In the genomic region with DNA sequence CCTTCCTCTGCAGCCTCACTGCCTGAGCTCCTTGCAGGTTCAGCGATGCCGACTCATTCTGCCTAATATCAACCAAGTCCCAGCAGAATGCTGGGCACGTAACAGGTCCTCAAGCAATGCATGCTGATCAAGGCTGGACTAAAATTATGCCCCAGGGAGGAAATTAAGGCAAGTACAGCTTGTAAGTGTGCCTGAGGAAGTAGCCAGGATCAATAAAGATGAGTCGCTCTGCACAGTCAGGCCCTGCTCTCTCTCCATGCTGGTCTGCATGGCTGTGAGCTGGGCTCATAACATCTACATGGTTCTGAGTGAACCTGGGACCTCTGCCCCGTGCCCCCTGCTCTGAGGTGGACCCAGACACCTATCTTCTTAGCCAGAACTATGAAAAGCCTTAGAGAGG, we compare ENCODE assay signal across 28 cellular contexts. TPM values are rescaled to one million over a fixed set of nuclear protein-coding genes. Genes with fewer than 3 reads are reported as not detected.
"Had no signal": no experiment of that assay in that cellular context is flagged by ENCODE, and none has a peak within 500 bp of the region (broad histone marks: within the 10 kb centered on the region; RNA-seq: fewer than 3 reads in every experiment).

No MANE protein-coding gene starts in this region.

- H3K27ac ChIP-seq: ascending aorta, breast epithelium, esophagus muscularis mucosa, left lung, lower lobe of right lung, neutrophil, sigmoid colon, thoracic aorta, uterus had no signal

- H3K9me3 Mint-ChIP-seq: activated B cell treated with CpG ODN at 0.5 μM for 24 hours; activated CD8-positive, alpha-beta T cell treated with anti-CD3 and anti-CD28 coated beads for 36 hours; activated naive CD4-positive, alpha-beta T cell treated with anti-CD3 and anti-CD28 coated beads for 36 hours; activated naive CD8-positive, alpha-beta T cell treated with anti-CD3 and anti-CD28 coated beads, Interleukin-2, amount 10 ng/mL, durations not matched to agents 7 days and 5 days; activated T-helper 1 cell treated with anti-CD3 and anti-CD28 coated beads, Interleukin-12 subunit alpha, Interleukin-12 subunit beta, Interleukin-2, Interleukin-4 antibody, amounts not matched to agents 30 ng/mL and 10 ng/mL and 1 ng/mL, durations not matched to agents 14 hours and 24 hours and 36 hours; natural killer cell; stimulated activated effector memory CD8-positive, alpha-beta T cell treated with anti-CD3 and anti-CD28 coated beads, Interleukin-12 subunit alpha, Interleukin-12 subunit beta, amount 100 ng/mL, for 72 hours; stimulated activated naive CD8-positive, alpha-beta T cell treated with anti-CD3 and anti-CD28 coated beads, Interleukin-15, Interleukin-2, amounts not matched to agents 100 ng/mL and 50 ng/mL, for 24 hours; T-helper 2 cell treated with Interferon-gamma antibody and Interleukin-4, amounts not matched to agents 5 μg/mL and 100 μg/mL, for 36 hours; type B pancreatic cell had no signal

- H3K4me1 Mint-ChIP-seq: activated B cell treated with CpG ODN at 0.5 μM for 24 hours; activated naive CD8-positive, alpha-beta T cell treated with anti-CD3 and anti-CD28 coated beads, Interleukin-2, amount 10 ng/mL, durations not matched to agents 7 days and 5 days; natural killer cell; stimulated activated effector memory CD8-positive, alpha-beta T cell treated with anti-CD3 and anti-CD28 coated beads, Interleukin-12 subunit alpha, Interleukin-12 subunit beta, amount 100 ng/mL, for 72 hours had no signal

- H3K36me3 ChIP-seq: ascending aorta, breast epithelium, esophagus muscularis mucosa, left lung, lower lobe of right lung, neutrophil, sigmoid colon, thoracic aorta, uterus had no signal

- H3K27me3 Mint-ChIP-seq: activated B cell treated with CpG ODN at 0.5 μM for 24 hours; activated CD8-positive, alpha-beta T cell treated with anti-CD3 and anti-CD28 coated beads for 36 hours had no signal

- DNase-seq: activated B cell treated with CpG ODN at 0.5 μM for 24 hours; activated CD4-positive, alpha-beta T cell treated with anti-CD3 and anti-CD28 coated beads, Interleukin-2, amount 50 U/mL, for 1 hour; activated CD8-positive, alpha-beta T cell treated with anti-CD3 and anti-CD28 coated beads for 36 hours; activated effector memory CD4-positive, alpha-beta T cell treated with anti-CD3 and anti-CD28 coated beads, Interleukin-2, amount 50 U/mL, for 16 hours; activated naive CD4-positive, alpha-beta T cell treated with anti-CD3 and anti-CD28 coated beads for 36 hours; activated naive CD8-positive, alpha-beta T cell treated with anti-CD3 and anti-CD28 coated beads, Interleukin-2, amount 10 ng/mL, durations not matched to agents 7 days and 5 days; activated T-cell treated with anti-CD3 and anti-CD28 coated beads, Interleukin-2, amount 50 U/mL, for 1 hour; central memory CD4-positive, alpha-beta T cell; foreskin melanocyte; left lung; lower lobe of right lung; mesenchymal stem cell; natural killer cell; sigmoid colon; small intestine; stimulated activated CD4-positive, alpha-beta T cell treated with anti-CD3 and anti-CD28 coated beads, Interleukin-4, amount 100 ng/mL, for 24 hours; T-helper 1 cell; uterus had no signal

- H3K4me1 ChIP-seq: ascending aorta, breast epithelium, left lung, lower lobe of right lung, sigmoid colon, uterus had no signal

- H3K9me3 ChIP-seq: ascending aorta, breast epithelium, esophagus muscularis mucosa, left lung, lower lobe of right lung, neutrophil, sigmoid colon, thoracic aorta, uterus had no signal

- ATAC-seq: activated CD8-positive, alpha-beta T cell treated with anti-CD3 and anti-CD28 coated beads for 36 hours; left lung; lower lobe of right lung; natural killer cell; stimulated activated effector memory CD8-positive, alpha-beta T cell treated with anti-CD3 and anti-CD28 coated beads, Interleukin-12 subunit alpha, Interleukin-12 subunit beta, amount 100 ng/mL, for 72 hours had no signal

- H3K4me3 ChIP-seq: ascending aorta, breast epithelium, esophagus muscularis mucosa, left lung, lower lobe of right lung, sigmoid colon, thoracic aorta, uterus had no signal

- H3K4me3 Mint-ChIP-seq: activated B cell treated with CpG ODN at 0.5 μM for 24 hours; activated CD8-positive, alpha-beta T cell treated with anti-CD3 and anti-CD28 coated beads for 36 hours; activated naive CD4-positive, alpha-beta T cell treated with anti-CD3 and anti-CD28 coated beads for 36 hours; activated naive CD8-positive, alpha-beta T cell treated with anti-CD3 and anti-CD28 coated beads, Interleukin-2, amount 10 ng/mL, durations not matched to agents 7 days and 5 days; activated T-helper 1 cell treated with anti-CD3 and anti-CD28 coated beads, Interleukin-12 subunit alpha, Interleukin-12 subunit beta, Interleukin-2, Interleukin-4 antibody, amounts not matched to agents 30 ng/mL and 10 ng/mL and 1 ng/mL, durations not matched to agents 14 hours and 24 hours and 36 hours; natural killer cell; stimulated activated effector memory CD8-positive, alpha-beta T cell treated with anti-CD3 and anti-CD28 coated beads, Interleukin-12 subunit alpha, Interleukin-12 subunit beta, amount 100 ng/mL, for 72 hours; stimulated activated naive CD8-positive, alpha-beta T cell treated with anti-CD3 and anti-CD28 coated beads, Interleukin-15, Interleukin-2, amounts not matched to agents 100 ng/mL and 50 ng/mL, for 24 hours; T-helper 2 cell treated with Interferon-gamma antibody and Interleukin-4, amounts not matched to agents 5 μg/mL and 100 μg/mL, for 36 hours; type B pancreatic cell had no signal

- H3K27me3 ChIP-seq: ascending aorta, breast epithelium, esophagus muscularis mucosa, left lung, neutrophil, sigmoid colon, uterus had no signal

- H3K27ac Mint-ChIP-seq: activated B cell treated with CpG ODN at 0.5 μM for 24 hours; activated CD8-positive, alpha-beta T cell treated with anti-CD3 and anti-CD28 coated beads for 36 hours; activated naive CD4-positive, alpha-beta T cell treated with anti-CD3 and anti-CD28 coated beads for 36 hours; activated naive CD8-positive, alpha-beta T cell treated with anti-CD3 and anti-CD28 coated beads, Interleukin-2, amount 10 ng/mL, durations not matched to agents 7 days and 5 days; activated T-helper 1 cell treated with anti-CD3 and anti-CD28 coated beads, Interleukin-12 subunit alpha, Interleukin-12 subunit beta, Interleukin-2, Interleukin-4 antibody, amounts not matched to agents 30 ng/mL and 10 ng/mL and 1 ng/mL, durations not matched to agents 14 hours and 24 hours and 36 hours; natural killer cell; stimulated activated effector memory CD8-positive, alpha-beta T cell treated with anti-CD3 and anti-CD28 coated beads, Interleukin-12 subunit alpha, Interleukin-12 subunit beta, amount 100 ng/mL, for 72 hours; stimulated activated naive CD8-positive, alpha-beta T cell treated with anti-CD3 and anti-CD28 coated beads, Interleukin-15, Interleukin-2, amounts not matched to agents 100 ng/mL and 50 ng/mL, for 24 hours; T-helper 2 cell treated with Interferon-gamma antibody and Interleukin-4, amounts not matched to agents 5 μg/mL and 100 μg/mL, for 36 hours; type B pancreatic cell had no signal

- H3K36me3 Mint-ChIP-seq: activated naive CD8-positive, alpha-beta T cell treated with anti-CD3 and anti-CD28 coated beads, Interleukin-2, amount 10 ng/mL, durations not matched to agents 7 days and 5 days; natural killer cell; stimulated activated effector memory CD8-positive, alpha-beta T cell treated with anti-CD3 and anti-CD28 coated beads, Interleukin-12 subunit alpha, Interleukin-12 subunit beta, amount 100 ng/mL, for 72 hours; type B pancreatic cell had no signal

RNA-seq across cellular contexts. Expression of a gene that starts 25.7 kb away (rescaled TPM):
- total RNA-seq: activated B cell treated with CpG ODN at 0.5 μM for 24 hours had no signal
